ENCODE assay signal across 10 cellular contexts in the genomic region with DNA sequence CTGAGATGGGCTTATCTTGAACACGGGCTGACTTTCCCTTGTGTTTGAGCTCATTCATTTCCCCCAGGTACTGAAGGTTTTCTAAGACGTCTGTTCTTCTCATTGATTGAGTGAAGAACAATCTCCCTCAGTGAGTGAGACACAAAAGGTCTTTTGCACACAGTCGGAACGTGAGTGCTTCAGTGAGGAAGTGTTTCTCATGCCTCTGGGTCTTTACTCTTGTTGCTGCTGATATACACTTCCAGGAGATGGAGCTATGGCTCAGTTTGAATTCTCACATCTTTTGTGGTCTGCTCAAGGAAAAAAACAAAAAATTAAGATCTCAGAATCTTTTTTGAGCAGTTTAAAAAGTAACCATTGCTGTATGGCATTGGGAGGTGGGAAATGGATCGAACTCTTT.
A peak's percentile ranks its signal among the peaks of the same experiment; 100 is the strongest.
DNase-seq lines count a peak whose midpoint lies in the region; ATAC-seq and TF ChIP-seq lines count a peak whose summit lies in the region.
"Had no signal": no experiment of that assay in that cellular context is flagged by ENCODE, and none has a peak within 500 bp of the region (broad histone marks: within the 10 kb centered on the region; RNA-seq: fewer than 3 reads in every experiment).

No MANE protein-coding gene starts in this region.

- DNase-seq in HT1080 (ENCODE audit: low read depth) (peak; percentile 24), WERI-Rb-1 (no peak), mesendoderm (peak; percentile 86), ecto neural progenitor cell (ENCODE audit: low spot score) (no peak)
- DNase-seq: activated B cell treated with CpG ODN at 0.5 μM for 24 hours; effector CD4-positive, alpha-beta T cell had no signal

- TF ChIP-seq CTCF in C4-2B (conservative IDR thresholded peaks at IDR 0.05), result 0 out of 2 replicates have a peak, but pooled peaks have one; percentile 4
- TF ChIP-seq CTCF in WERI-Rb-1 (IDR thresholded peaks at IDR 0.05; ENCODE audit: low read depth, low read length), result peak; percentile 45

- no peak overlapping the region for H4K5ac ChIP-seq in mesendoderm (ENCODE audit: low read length)

- no peak overlapping the region for H2BK15ac ChIP-seq in mesendoderm (replicated peaks; ENCODE audit: low read depth)

- H3K27ac ChIP-seq in C4-2B, result no peak overlapping the region
- H3K27ac ChIP-seq in WERI-Rb-1, result no peak overlapping the region
- no peak overlapping the region for H3K27ac ChIP-seq in mesendoderm (ENCODE audit: low read depth, low read length)

- H3K79me2 ChIP-seq in mesendoderm (ENCODE audit: control insufficient read depth, insufficient read depth, low read length), result no peaks in the 10 kb centered on the region

- H3K79me1 ChIP-seq in mesendoderm (ENCODE audit: low read length), result no peaks in the 10 kb centered on the region

- no peaks in the 10 kb centered on the region for H3K9me3 ChIP-seq in WERI-Rb-1 (ENCODE audit: severe bottlenecking)

- peaks cover 8% of the 10 kb centered on the region for H3K4me1 ChIP-seq in mesendoderm (ENCODE audit: control insufficient read depth, low read depth, low read length)

- H3K36me3 ChIP-seq in WERI-Rb-1 (no peaks in the 10 kb centered on the region), mesendoderm (ENCODE audit: control insufficient read depth, insufficient read depth, low read length) (no peaks in the 10 kb centered on the region)

- no peak overlapping the region for H2BK5ac ChIP-seq in mesendoderm (ENCODE audit: low read length)

- H2AK5ac ChIP-seq in mesendoderm (ENCODE audit: low read length), result no peak overlapping the region

- no peak overlapping the region for H3K4me2 ChIP-seq in mesendoderm (ENCODE audit: low read length)

- WGBS in mesendoderm (ENCODE audit: extremely low coverage, insufficient coverage, low lambda C conversion rate), result no CpG with 5 or more reads among the region's 5 CpGs

- H4K8ac ChIP-seq in mesendoderm (ENCODE audit: low read depth, low read length), result no peak overlapping the region

- H3K23ac ChIP-seq in mesendoderm (ENCODE audit: low read length), result no peak overlapping the region

- H3K27me3 ChIP-seq in WERI-Rb-1 (ENCODE audit: insufficient read depth, low read depth, severe bottlenecking) (peaks cover 3% of the 10 kb centered on the region), mesendoderm (ENCODE audit: insufficient read depth, low read length, poor library complexity) (no peaks in the 10 kb centered on the region)

- no peak overlapping the region for H3K4ac ChIP-seq in mesendoderm (ENCODE audit: low read depth, low read length)

- H3K18ac ChIP-seq in mesendoderm (ENCODE audit: low read length), result no peak overlapping the region

- H3K4me3 ChIP-seq in WERI-Rb-1 (ENCODE audit: low read depth, low read length) (no peak overlapping the region), mesendoderm (ENCODE audit: low read length) (no peak overlapping the region)

- ATAC-seq in GM19023 (IDR thresholded peaks at IDR 0.05; ENCODE audit: unreplicated experiment) (no peak), GM18511 (IDR thresholded peaks at IDR 0.05; ENCODE audit: unreplicated experiment) (no peak), HG03457 (IDR thresholded peaks at IDR 0.05; ENCODE audit: unreplicated experiment) (no peak)

- H2BK120ac ChIP-seq in mesendoderm (ENCODE audit: low read depth, low read length), result no peak overlapping the region

- H3K56ac ChIP-seq in mesendoderm (ENCODE audit: low read length), result no peak overlapping the region

- H3K9ac ChIP-seq in mesendoderm (ENCODE audit: low read length), result no peak overlapping the region

Comparison
In these comparisons a context has a peak if more than half of its experiments do, and no peak if none do; other contexts are left out.
1. DNase-seq: peak in HT1080 (single experiment) and mesendoderm (single experiment); none in WERI-Rb-1 (single experiment) and ecto neural progenitor cell (single experiment).